ENCODE assay signal across 11 cellular contexts in genomic region chr14:103692159-103692558, GRCh38. TPM values are rescaled to one million over a fixed set of nuclear protein-coding genes. Genes with fewer than 3 reads are reported as not detected.
A peak's percentile ranks its signal among the peaks of the same experiment; 100 is the strongest.
DNase-seq lines count a peak whose midpoint lies in the region; ATAC-seq lines count a peak whose summit lies in the region.
"Had no signal": no experiment of that assay in that cellular context is flagged by ENCODE, and none has a peak within 500 bp of the region (broad histone marks: within the 10 kb centered on the region; RNA-seq: fewer than 3 reads in every experiment).

No MANE protein-coding gene starts in this region.

- H3K9me2 ChIP-seq in GM23248 (ENCODE audit: insufficient read depth), result no peaks in the 10 kb centered on the region

- no peak overlapping the region for H3K9ac ChIP-seq in GM23248

- 95 to 97% methylated on average over 17 of the region's 17 CpGs for WGBS in GM23248 (ENCODE audit: low coverage in 1 of 2, low lambda C conversion rate in 2 of 2, missing lambda C conversion rate in 2 of 2), 2 experiments

- DNase-seq in sciatic nerve (ENCODE audit: low spot score) (peak; percentile 36), GM23248 (no peak)
- DNase-seq in stimulated activated naive CD8-positive, alpha-beta T cell treated with anti-CD3 and anti-CD28 coated beads, Interleukin-15, Interleukin-2, amounts not matched to agents 100 U/mL and 50 U/mL, for 24 hours, result no peak
- DNase-seq: activated naive CD8-positive, alpha-beta T cell treated with anti-CD3 and anti-CD28 coated beads for 36 hours; esophagus squamous epithelium; MV-4-11; psoas muscle had no signal

- H3K4me2 ChIP-seq in GM23248 (ENCODE audit: unreplicated experiment), result no peak overlapping the region

- peaks cover 100% of the 10 kb centered on the region for H3K79me2 ChIP-seq in GM23248 (ENCODE audit: insufficient read depth)

- ATAC-seq in GM19023 (IDR thresholded peaks at IDR 0.05; ENCODE audit: unreplicated experiment), result peak; percentile 17
- peak; percentile 13 for ATAC-seq in GM21825 (IDR thresholded peaks at IDR 0.05; ENCODE audit: unreplicated experiment)
- peak; percentile 7 for ATAC-seq in HG03432 (IDR thresholded peaks at IDR 0.05; ENCODE audit: unreplicated experiment)
- ATAC-seq in sciatic nerve, result no peak
- no peak for ATAC-seq in stimulated activated naive CD8-positive, alpha-beta T cell treated with anti-CD3 and anti-CD28 coated beads, Interleukin-15, Interleukin-2, amounts not matched to agents 100 U/mL and 50 U/mL, for 24 hours
- no peak for ATAC-seq in HG02870 (IDR thresholded peaks at IDR 0.05; ENCODE audit: unreplicated experiment)

- H2AFZ ChIP-seq in GM23248, result no peak overlapping the region

- peaks cover 18% of the 10 kb centered on the region for H3K4me1 ChIP-seq in GM23248 (ENCODE audit: insufficient read depth)

- no peaks in the 10 kb centered on the region for H3K9me3 ChIP-seq in GM23248 (ENCODE audit: low read depth)
- H3K9me3 ChIP-seq: esophagus squamous epithelium, psoas muscle had no signal

- no peaks in the 10 kb centered on the region for H3K27me3 ChIP-seq in GM23248 (replicated peaks; ENCODE audit: insufficient read depth)
- H3K27me3 ChIP-seq: esophagus squamous epithelium had no signal

- no peak overlapping the region for H3K27ac ChIP-seq in GM23248

- intact Hi-C loops in sciatic nerve (cut with DNase I), result no loop called here

- H3K4me3 ChIP-seq in GM23248, result no peak overlapping the region
- H3K4me3 ChIP-seq: esophagus squamous epithelium, psoas muscle had no signal

- in situ Hi-C loops in GM23248 (cut with MboI), result no loop called here

- no peaks in the 10 kb centered on the region for H4K20me1 ChIP-seq in GM23248 (ENCODE audit: insufficient read depth)

- peaks cover 43% of the 10 kb centered on the region for H3F3A ChIP-seq in GM23248 (ENCODE audit: insufficient read depth)

- H3K36me3 ChIP-seq in GM23248 (ENCODE audit: low read depth), result peaks cover 62% of the 10 kb centered on the region

RNA-seq across cellular contexts. Expression of gene XRCC3, which starts 23.1 kb away (rescaled TPM):
- 4.6 TPM for total RNA-seq in sciatic nerve
- total RNA-seq in GM23248 (2014; rRNA removed; shearing (Covaris generic)), result 19.1 and 20.3 TPM in 2 replicates
- 4.0 and 4.9 TPM in 2 replicates for polyA plus RNA-seq in GM23248 (2016; fragmentation: Nextera tagmentation; extraction: Ambion mirVana)

RNA-seq across cellular contexts. Expression of gene ZFYVE21, which starts 23.5 kb away (rescaled TPM):
- 86.6 TPM for total RNA-seq in sciatic nerve
- 60.3 and 77.4 TPM in 2 replicates for total RNA-seq in GM23248 (2014; rRNA removed; shearing (Covaris generic))
- 112 and 120 TPM in 2 replicates for polyA plus RNA-seq in GM23248 (2016; fragmentation: Nextera tagmentation; extraction: Ambion mirVana)

Comparison
In these comparisons a context has a peak if more than half of its experiments do, and no peak if none do; other contexts are left out.
1. ATAC-seq: peak in GM19023 (single experiment), GM21825 (single experiment) and HG03432 (single experiment); none in sciatic nerve (single experiment), stimulated activated naive CD8-positive, alpha-beta T cell treated with anti-CD3 and anti-CD28 coated beads, Interleukin-15, Interleukin-2, amounts not matched to agents 100 U/mL and 50 U/mL, for 24 hours (single experiment) and HG02870 (single experiment).